1 cellular context compared by ENCODE assay signal in genomic region chr4:186725422-186726149, GRCh38.
TF ChIP-seq lines count a peak whose summit lies in the region.

No MANE protein-coding gene starts in this region.

TF ChIP-seq in HepG2, 621 proteins besides CTCF, POLR2A, EP300 and RAD21 (continued from another document and continues in another):
- TF ChIP-seq, protein P1, sequence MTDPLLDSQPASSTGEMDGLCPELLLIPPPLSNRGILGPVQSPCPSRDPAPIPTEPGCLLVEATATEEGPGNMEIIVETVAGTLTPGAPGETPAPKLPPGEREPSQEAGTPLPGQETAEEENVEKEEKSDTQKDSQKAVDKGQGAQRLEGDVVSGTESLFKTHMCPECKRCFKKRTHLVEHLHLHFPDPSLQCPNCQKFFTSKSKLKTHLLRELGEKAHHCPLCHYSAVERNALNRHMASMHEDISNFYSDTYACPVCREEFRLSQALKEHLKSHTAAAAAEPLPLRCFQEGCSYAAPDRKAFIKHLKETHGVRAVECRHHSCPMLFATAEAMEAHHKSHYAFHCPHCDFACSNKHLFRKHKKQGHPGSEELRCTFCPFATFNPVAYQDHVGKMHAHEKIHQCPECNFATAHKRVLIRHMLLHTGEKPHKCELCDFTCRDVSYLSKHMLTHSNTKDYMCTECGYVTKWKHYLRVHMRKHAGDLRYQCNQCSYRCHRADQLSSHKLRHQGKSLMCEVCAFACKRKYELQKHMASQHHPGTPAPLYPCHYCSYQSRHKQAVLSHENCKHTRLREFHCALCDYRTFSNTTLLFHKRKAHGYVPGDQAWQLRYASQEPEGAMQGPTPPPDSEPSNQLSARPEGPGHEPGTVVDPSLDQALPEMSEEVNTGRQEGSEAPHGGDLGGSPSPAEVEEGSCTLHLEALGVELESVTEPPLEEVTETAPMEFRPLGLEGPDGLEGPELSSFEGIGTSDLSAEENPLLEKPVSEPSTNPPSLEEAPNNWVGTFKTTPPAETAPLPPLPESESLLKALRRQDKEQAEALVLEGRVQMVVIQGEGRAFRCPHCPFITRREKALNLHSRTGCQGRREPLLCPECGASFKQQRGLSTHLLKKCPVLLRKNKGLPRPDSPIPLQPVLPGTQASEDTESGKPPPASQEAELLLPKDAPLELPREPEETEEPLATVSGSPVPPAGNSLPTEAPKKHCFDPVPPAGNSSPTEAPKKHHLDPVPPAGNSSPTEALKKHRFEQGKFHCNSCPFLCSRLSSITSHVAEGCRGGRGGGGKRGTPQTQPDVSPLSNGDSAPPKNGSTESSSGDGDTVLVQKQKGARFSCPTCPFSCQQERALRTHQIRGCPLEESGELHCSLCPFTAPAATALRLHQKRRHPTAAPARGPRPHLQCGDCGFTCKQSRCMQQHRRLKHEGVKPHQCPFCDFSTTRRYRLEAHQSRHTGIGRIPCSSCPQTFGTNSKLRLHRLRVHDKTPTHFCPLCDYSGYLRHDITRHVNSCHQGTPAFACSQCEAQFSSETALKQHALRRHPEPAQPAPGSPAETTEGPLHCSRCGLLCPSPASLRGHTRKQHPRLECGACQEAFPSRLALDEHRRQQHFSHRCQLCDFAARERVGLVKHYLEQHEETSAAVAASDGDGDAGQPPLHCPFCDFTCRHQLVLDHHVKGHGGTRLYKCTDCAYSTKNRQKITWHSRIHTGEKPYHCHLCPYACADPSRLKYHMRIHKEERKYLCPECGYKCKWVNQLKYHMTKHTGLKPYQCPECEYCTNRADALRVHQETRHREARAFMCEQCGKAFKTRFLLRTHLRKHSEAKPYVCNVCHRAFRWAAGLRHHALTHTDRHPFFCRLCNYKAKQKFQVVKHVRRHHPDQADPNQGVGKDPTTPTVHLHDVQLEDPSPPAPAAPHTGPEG (CRISPR knock-in tag; IDR thresholded peaks at IDR 0.05): peak; percentile 37; the same call in 1 of the 2 replicates
- TF ChIP-seq CENPT (CRISPR knock-in tag; IDR thresholded peaks at IDR 0.05; ENCODE audit: low read depth) (no peak), TFDP1 (CRISPR knock-in tag; IDR thresholded peaks at IDR 0.05; ENCODE audit: borderline replicate concordance) (peak; percentile 20; the same call in 1 of the 2 replicates), HOXA5 (CRISPR knock-in tag; IDR thresholded peaks at IDR 0.05) (no peak; the same call in none of the 2 replicates), ATF3 (CRISPR knock-in tag; IDR thresholded peaks at IDR 0.05) (no peak), PHF20 (CRISPR knock-in tag; IDR thresholded peaks at IDR 0.05) (0 out of 2 replicates have a peak, but pooled peaks have one; percentile 31), TCF12 (IDR thresholded peaks at IDR 0.05) (no peak), TCF12 (CRISPR knock-in tag; IDR thresholded peaks at IDR 0.05) (no peak), NFE2L2 (IDR thresholded peaks at IDR 0.05; ENCODE audit: low read length) (no peak), ZNF850 (CRISPR knock-in tag; conservative IDR thresholded peaks at IDR 0.05) (no peak), JARID2 (CRISPR knock-in tag; IDR thresholded peaks at IDR 0.05; ENCODE audit: insufficient replicate concordance) (peak; percentile 42), ZSCAN22 (CRISPR knock-in tag; IDR thresholded peaks at IDR 0.05) (no peak), SRSF9 (IDR thresholded peaks at IDR 0.05; ENCODE audit: borderline replicate concordance, insufficient read depth, low read depth, low read length, poor library complexity, severe bottlenecking) (no peak), SIN3B (IDR thresholded peaks at IDR 0.05; ENCODE audit: low read length) (0 out of 2 replicates have a peak, but pooled peaks have one; percentile 22), ZNF260 (CRISPR knock-in tag; IDR thresholded peaks at IDR 0.05; ENCODE audit: borderline replicate concordance, low read depth) (no peak), ZNF264 (CRISPR knock-in tag; IDR thresholded peaks at IDR 0.05) (no peak), PAWR (CRISPR knock-in tag; IDR thresholded peaks at IDR 0.05; ENCODE audit: borderline replicate concordance) (no peak), ZNF619 (CRISPR knock-in tag; IDR thresholded peaks at IDR 0.05) (0 out of 2 replicates have a peak, but pooled peaks have one; percentile 18), FOSL1 (CRISPR knock-in tag; IDR thresholded peaks at IDR 0.05; ENCODE audit: borderline replicate concordance) (no peak), MED13 (CRISPR knock-in tag; IDR thresholded peaks at IDR 0.05) (0 out of 2 replicates have a peak, but pooled peaks have one; percentile 35), SP140L (CRISPR knock-in tag; IDR thresholded peaks at IDR 0.05; ENCODE audit: borderline replicate concordance) (no peak), GABPB1 (CRISPR knock-in tag; IDR thresholded peaks at IDR 0.05) (0 out of 2 replicates have a peak, but pooled peaks have one; percentile 34), ZFP90 (CRISPR knock-in tag; IDR thresholded peaks at IDR 0.05; ENCODE audit: borderline replicate concordance) (no peak; the same call in 1 of the 2 replicates), HNRNPUL1 (IDR thresholded peaks at IDR 0.05; ENCODE audit: low read depth, low read length) (no peak), RBAK (CRISPR knock-in tag; IDR thresholded peaks at IDR 0.05) (no peak), HMGA1 (CRISPR knock-in tag; conservative IDR thresholded peaks at IDR 0.05) (no peak), RXRB (CRISPR knock-in tag; IDR thresholded peaks at IDR 0.05; ENCODE audit: borderline replicate concordance) (0 out of 2 replicates have a peak, but pooled peaks have one; percentile 44), KLF11 (CRISPR knock-in tag; IDR thresholded peaks at IDR 0.05) (no peak), ZNF687 (CRISPR knock-in tag; IDR thresholded peaks at IDR 0.05) (no peak; the same call in 1 of the 2 replicates), ZFP62 (CRISPR knock-in tag; IDR thresholded peaks at IDR 0.05) (no peak), ZNF101 (CRISPR knock-in tag; IDR thresholded peaks at IDR 0.05; ENCODE audit: borderline replicate concordance, low read depth) (no peak), SNAI1 (CRISPR knock-in tag; IDR thresholded peaks at IDR 0.05; ENCODE audit: borderline replicate concordance) (no peak)
- TF ChIP-seq, protein P2, sequence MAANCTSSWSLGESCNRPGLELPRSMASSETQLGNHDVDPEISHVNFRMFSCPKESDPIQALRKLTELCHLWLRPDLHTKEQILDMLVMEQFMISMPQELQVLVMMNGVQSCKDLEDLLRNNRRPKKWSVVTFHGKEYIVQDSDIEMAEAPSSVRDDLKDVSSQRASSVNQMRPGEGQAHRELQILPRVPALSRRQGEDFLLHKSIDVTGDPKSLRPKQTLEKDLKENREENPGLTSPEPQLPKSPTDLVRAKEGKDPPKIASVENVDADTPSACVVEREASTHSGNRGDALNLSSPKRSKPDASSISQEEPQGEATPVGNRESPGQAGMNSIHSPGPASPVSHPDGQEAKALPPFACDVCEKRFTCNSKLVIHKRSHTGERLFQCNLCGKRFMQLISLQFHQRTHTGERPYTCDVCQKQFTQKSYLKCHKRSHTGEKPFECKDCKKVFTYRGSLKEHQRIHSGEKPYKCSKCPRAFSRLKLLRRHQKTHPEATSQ (CRISPR knock-in tag; IDR thresholded peaks at IDR 0.05; ENCODE audit: borderline replicate concordance): no peak
- TF ChIP-seq, protein P3, sequence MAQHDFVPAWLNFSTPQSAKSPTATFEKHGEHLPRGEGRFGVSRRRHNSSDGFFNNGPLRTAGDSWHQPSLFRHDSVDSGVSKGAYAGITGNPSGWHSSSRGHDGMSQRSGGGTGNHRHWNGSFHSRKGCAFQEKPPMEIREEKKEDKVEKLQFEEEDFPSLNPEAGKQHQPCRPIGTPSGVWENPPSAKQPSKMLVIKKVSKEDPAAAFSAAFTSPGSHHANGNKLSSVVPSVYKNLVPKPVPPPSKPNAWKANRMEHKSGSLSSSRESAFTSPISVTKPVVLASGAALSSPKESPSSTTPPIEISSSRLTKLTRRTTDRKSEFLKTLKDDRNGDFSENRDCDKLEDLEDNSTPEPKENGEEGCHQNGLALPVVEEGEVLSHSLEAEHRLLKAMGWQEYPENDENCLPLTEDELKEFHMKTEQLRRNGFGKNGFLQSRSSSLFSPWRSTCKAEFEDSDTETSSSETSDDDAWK (CRISPR knock-in tag; IDR thresholded peaks at IDR 0.05): no peak
- TF ChIP-seq, protein P4, sequence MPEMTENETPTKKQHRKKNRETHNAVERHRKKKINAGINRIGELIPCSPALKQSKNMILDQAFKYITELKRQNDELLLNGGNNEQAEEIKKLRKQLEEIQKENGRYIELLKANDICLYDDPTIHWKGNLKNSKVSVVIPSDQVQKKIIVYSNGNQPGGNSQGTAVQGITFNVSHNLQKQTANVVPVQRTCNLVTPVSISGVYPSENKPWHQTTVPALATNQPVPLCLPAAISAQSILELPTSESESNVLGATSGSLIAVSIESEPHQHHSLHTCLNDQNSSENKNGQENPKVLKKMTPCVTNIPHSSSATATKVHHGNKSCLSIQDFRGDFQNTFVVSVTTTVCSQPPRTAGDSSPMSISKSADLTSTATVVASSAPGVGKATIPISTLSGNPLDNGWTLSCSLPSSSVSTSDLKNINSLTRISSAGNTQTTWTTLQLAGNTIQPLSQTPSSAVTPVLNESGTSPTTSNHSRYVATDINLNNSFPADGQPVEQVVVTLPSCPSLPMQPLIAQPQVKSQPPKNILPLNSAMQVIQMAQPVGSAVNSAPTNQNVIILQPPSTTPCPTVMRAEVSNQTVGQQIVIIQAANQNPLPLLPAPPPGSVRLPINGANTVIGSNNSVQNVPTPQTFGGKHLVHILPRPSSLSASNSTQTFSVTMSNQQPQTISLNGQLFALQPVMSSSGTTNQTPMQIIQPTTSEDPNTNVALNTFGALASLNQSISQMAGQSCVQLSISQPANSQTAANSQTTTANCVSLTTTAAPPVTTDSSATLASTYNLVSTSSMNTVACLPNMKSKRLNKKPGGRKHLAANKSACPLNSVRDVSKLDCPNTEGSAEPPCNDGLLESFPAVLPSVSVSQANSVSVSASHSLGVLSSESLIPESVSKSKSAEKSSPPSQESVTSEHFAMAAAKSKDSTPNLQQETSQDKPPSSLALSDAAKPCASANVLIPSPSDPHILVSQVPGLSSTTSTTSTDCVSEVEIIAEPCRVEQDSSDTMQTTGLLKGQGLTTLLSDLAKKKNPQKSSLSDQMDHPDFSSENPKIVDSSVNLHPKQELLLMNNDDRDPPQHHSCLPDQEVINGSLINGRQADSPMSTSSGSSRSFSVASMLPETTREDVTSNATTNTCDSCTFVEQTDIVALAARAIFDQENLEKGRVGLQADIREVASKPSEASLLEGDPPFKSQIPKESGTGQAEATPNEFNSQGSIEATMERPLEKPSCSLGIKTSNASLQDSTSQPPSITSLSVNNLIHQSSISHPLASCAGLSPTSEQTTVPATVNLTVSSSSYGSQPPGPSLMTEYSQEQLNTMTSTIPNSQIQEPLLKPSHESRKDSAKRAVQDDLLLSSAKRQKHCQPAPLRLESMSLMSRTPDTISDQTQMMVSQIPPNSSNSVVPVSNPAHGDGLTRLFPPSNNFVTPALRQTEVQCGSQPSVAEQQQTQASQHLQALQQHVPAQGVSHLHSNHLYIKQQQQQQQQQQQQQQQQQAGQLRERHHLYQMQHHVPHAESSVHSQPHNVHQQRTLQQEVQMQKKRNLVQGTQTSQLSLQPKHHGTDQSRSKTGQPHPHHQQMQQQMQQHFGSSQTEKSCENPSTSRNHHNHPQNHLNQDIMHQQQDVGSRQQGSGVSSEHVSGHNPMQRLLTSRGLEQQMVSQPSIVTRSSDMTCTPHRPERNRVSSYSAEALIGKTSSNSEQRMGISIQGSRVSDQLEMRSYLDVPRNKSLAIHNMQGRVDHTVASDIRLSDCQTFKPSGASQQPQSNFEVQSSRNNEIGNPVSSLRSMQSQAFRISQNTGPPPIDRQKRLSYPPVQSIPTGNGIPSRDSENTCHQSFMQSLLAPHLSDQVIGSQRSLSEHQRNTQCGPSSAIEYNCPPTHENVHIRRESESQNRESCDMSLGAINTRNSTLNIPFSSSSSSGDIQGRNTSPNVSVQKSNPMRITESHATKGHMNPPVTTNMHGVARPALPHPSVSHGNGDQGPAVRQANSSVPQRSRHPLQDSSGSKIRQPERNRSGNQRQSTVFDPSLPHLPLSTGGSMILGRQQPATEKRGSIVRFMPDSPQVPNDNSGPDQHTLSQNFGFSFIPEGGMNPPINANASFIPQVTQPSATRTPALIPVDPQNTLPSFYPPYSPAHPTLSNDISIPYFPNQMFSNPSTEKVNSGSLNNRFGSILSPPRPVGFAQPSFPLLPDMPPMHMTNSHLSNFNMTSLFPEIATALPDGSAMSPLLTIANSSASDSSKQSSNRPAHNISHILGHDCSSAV (CRISPR knock-in tag; IDR thresholded peaks at IDR 0.05; ENCODE audit: borderline replicate concordance): no peak
